8 cellular contexts compared by ENCODE assay signal in the genomic region with DNA sequence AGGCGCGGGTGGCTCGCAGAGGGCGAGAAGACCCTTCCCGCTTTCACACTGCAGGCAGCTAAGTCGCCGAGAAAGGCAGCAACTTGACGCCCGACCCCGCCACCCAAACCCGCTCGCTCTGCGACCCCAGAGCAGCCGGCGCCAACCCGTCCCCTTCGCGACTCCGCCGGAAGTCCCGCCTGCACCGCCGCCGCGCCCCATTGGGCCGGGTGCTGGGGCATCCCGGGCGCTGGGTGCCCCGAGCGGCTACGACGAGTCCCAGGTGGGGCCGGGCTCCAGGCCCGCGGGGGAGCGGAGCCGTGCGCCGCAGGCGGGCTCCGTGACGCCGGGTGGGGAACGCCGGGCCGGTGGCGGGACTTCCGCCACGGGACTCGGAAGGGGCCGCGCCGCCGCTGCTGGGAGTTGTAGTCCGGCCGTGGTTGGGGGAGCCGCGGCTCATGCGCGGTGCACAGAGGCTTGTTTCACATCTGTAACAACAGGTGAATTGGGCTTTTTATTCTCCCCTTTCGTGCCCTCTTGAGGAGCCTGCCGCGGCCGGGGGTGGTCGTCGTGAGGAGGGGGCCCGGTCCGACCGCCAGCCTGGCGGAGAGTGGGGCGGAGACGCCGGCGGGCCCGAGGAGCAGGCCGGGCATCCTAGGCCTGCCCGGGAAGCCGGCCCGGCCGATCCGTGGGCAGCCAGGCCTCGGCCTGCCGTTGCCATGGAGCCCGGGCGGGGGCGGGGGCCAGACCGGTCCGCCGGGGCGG. TPM values are rescaled to one million over a fixed set of nuclear protein-coding genes. Genes with fewer than 3 reads are reported as not detected.
DNase-seq lines count a peak whose midpoint lies in the region; ATAC-seq and TF ChIP-seq lines count a peak whose summit lies in the region.

A gene with protein sequence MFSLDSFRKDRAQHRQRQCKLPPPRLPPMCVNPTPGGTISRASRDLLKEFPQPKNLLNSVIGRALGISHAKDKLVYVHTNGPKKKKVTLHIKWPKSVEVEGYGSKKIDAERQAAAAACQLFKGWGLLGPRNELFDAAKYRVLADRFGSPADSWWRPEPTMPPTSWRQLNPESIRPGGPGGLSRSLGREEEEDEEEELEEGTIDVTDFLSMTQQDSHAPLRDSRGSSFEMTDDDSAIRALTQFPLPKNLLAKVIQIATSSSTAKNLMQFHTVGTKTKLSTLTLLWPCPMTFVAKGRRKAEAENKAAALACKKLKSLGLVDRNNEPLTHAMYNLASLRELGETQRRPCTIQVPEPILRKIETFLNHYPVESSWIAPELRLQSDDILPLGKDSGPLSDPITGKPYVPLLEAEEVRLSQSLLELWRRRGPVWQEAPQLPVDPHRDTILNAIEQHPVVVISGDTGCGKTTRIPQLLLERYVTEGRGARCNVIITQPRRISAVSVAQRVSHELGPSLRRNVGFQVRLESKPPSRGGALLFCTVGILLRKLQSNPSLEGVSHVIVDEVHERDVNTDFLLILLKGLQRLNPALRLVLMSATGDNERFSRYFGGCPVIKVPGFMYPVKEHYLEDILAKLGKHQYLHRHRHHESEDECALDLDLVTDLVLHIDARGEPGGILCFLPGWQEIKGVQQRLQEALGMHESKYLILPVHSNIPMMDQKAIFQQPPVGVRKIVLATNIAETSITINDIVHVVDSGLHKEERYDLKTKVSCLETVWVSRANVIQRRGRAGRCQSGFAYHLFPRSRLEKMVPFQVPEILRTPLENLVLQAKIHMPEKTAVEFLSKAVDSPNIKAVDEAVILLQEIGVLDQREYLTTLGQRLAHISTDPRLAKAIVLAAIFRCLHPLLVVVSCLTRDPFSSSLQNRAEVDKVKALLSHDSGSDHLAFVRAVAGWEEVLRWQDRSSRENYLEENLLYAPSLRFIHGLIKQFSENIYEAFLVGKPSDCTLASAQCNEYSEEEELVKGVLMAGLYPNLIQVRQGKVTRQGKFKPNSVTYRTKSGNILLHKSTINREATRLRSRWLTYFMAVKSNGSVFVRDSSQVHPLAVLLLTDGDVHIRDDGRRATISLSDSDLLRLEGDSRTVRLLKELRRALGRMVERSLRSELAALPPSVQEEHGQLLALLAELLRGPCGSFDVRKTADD (plus strand): TSS at position 405 of the 744 bp plus-strand sequence. CDS start 7,546 bp downstream, outside the sequence.

- intact Hi-C loops in aorta (cut with DNase I): loop anchor here in 1 of 2 donors (5.0 kb wide), 1 partner anchor 191 kb away; no protein-coding TSS in a partner anchor

- no peak for TF ChIP-seq CTCF in GM13977 (IDR thresholded peaks at IDR 0.05; ENCODE audit: extremely low read depth, insufficient read depth, missing control alignments)
- no peak for TF ChIP-seq CTCF in astrocyte of the cerebellum (IDR thresholded peaks at IDR 0.05; ENCODE audit: low read depth, low read length, missing control alignments)

- no peaks in the 10 kb centered on the region for H3K27me3 ChIP-seq in aorta (ENCODE audit: control insufficient read depth in 1 of 2, insufficient read depth in 2 of 2, low read length in 1 of 2)

- H3K27ac ChIP-seq in aorta (ENCODE audit: low read depth in 1 of 2, low read length in 2 of 2): peak within 1 kb of the TSS; percentile 77 to 96

- ATAC-seq in HG02623 (IDR thresholded peaks at IDR 0.05; ENCODE audit: unreplicated experiment): peak; percentile 88
- peak; percentile 96 for ATAC-seq in aorta (ENCODE audit: low FRiP score)

- in situ Hi-C loops in GM13977 (cut with MboI; ENCODE audit: low pct_unique_long_range_greater_than_20kb, low sequenced_read_pairs, unreplicated experiment) (no loop called here), astrocyte of the cerebellum (cut with HindIII; ENCODE audit: low sequenced_read_pairs) (no loop called here)

- H3K9me3 ChIP-seq in aorta (ENCODE audit: control insufficient read depth, low read length): no peaks in the 10 kb centered on the region

- H3K4me3 ChIP-seq in astrocyte of the cerebellum (ENCODE audit: low read depth, low read length): peak within 1 kb of the TSS; percentile 81
- peak within 1 kb of the TSS; percentile 76 to 88 for H3K4me3 ChIP-seq in aorta (ENCODE audit: low read length in 2 of 2)

- WGBS in aorta, 2 donors: 0 to 1% methylated on average over 33 to 90 of the region's 90 CpGs

- H3K4me1 ChIP-seq in aorta (ENCODE audit: control insufficient read depth in 1 of 2, insufficient read depth in 2 of 2, low read length in 2 of 2): peaks cover 0 to 2% of the 10 kb centered on the region in 2 donors

- no peaks in the 10 kb centered on the region for H3K36me3 ChIP-seq in aorta (ENCODE audit: control insufficient read depth in 1 of 2, insufficient read depth in 2 of 2, low read length in 1 of 2)

- DNase-seq in GM13977 (ENCODE audit: low spot score) (peak; percentile 96), NCI-H1092 treated with DMSO at 0.1 percent for 48 hours (lab: John Stamatoyannopoulos, UW) (peak; percentile 70), T1000 (lab: John Stamatoyannopoulos, UW) (peak; percentile 80), astrocyte of the cerebellum (ENCODE audit: low read depth) (no peak), hepatic stellate cell (ENCODE audit: low spot score) (peak; percentile 89), renal cortical epithelial cell (ENCODE audit: low read depth) (peak; percentile 65), aorta (peak; percentile 93 to 96)

RNA-seq across cellular contexts. Expression of the gene that starts here (rescaled TPM):
- 56.6 and 85.6 TPM in 2 replicates for total RNA-seq in renal cortical epithelial cell
- 10 to 100 TPM; 47.6 to 53.6 TPM for total RNA-seq in aorta
- 10 to 100 TPM; 12.8 to 54.2 TPM for polyA plus RNA-seq in aorta
